ENCODE assay signal across 1 cellular context in the genomic region with DNA sequence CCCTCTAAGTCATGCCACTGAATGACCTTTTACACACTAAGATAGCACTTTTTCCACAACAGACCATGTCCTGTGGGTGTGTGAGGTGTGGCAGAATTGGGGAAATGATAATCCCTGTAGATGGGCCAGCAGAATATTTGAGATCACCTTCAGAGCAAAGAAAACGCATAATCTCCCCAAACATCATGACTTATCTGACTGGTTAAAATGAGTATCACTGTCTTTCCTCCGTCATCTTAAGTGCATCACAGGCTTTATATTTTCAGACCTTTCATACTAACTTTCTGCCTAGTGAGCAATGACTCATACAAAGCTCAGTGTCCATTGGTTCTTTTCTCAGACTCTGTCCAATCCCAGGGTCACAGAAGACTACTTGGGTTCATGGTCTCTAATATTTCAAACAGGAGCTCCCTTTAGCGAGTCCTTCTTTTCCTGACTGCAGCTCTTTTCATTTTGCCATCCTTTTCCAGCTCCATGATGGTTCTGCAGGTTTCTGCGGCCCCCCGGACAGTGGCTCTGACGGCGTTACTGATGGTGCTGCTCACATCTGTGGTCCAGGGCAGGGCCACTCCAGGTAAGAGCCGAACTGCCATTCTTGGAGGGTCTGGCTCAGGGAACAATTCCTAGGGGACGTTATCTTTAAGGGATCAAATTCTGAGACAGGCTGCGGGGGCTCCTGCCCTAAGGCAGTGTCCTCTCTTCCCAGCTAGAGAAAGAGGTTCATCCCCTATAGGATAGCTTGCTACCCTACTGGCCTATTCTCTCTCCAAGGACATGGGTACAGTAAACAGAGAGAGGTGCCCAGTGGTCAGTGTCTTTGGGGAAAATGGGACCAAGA.
TF ChIP-seq lines count a peak whose summit lies in the region.

Gene HLA-DPB1 (plus strand): TSS at position 423 of the 838 bp plus-strand sequence. CDS start 52 bp downstream, at position 475.

TF ChIP-seq in SK-N-SH treated with all-trans-retinoic acid at 6 μM for 48 hours, 23 proteins besides CTCF, POLR2A, EP300 and RAD21 (continued from another document):
- TF ChIP-seq TSHZ2 (CRISPR knock-in tag; IDR thresholded peaks at IDR 0.05): no peak
- TF ChIP-seq ESRRG (CRISPR knock-in tag; IDR thresholded peaks at IDR 0.05): no peak
- TF ChIP-seq TOX (CRISPR knock-in tag; IDR thresholded peaks at IDR 0.05; ENCODE audit: borderline replicate concordance): no peak
- TF ChIP-seq ZFP3 (CRISPR knock-in tag; IDR thresholded peaks at IDR 0.05): no peak
